Comparison of ENCODE assay signal across 14 cellular contexts in genomic region chr2:12928706-12929291, GRCh38.
A peak's percentile ranks its signal among the peaks of the same experiment; 100 is the strongest.
DNase-seq lines count a peak whose midpoint lies in the region; ATAC-seq, FAIRE-seq and TF ChIP-seq lines count a peak whose summit lies in the region.
"Had no signal": no experiment of that assay in that cellular context is flagged by ENCODE, and none has a peak within 500 bp of the region (broad histone marks: within the 10 kb centered on the region; RNA-seq: fewer than 3 reads in every experiment).

No MANE protein-coding gene starts in this region.

- H3K9me3 ChIP-seq in neural progenitor cell (ENCODE audit: low read depth): no peaks in the 10 kb centered on the region
- H3K9me3 ChIP-seq: lower lobe of right lung, stomach had no signal

- no peak overlapping the region for H3K27ac ChIP-seq in neural progenitor cell
- H3K27ac ChIP-seq: hepatocyte, lower lobe of right lung, stomach had no signal

- H3K4me3 ChIP-seq in bronchial epithelial cell (ENCODE audit: low read depth, low read length) (no peak overlapping the region), neural progenitor cell (no peak overlapping the region)
- H3K4me3 ChIP-seq: hepatocyte, lower lobe of right lung, stomach had no signal

- no peak for TF ChIP-seq CTCF in bronchial epithelial cell (IDR thresholded peaks at IDR 0.05; ENCODE audit: insufficient read depth, low read length, severe bottlenecking)
- no peak for TF ChIP-seq CTCF in neural progenitor cell (IDR thresholded peaks at IDR 0.05)

- no peak for FAIRE-seq in bronchial epithelial cell (lab: Jason Lieb, UNC)
- FAIRE-seq: endometrium had no signal

- H3F3A ChIP-seq in neural progenitor cell (ENCODE audit: low read depth): no peaks in the 10 kb centered on the region

- no peak overlapping the region for H3K4me3 Mint-ChIP-seq in neural progenitor cell
- H3K4me3 Mint-ChIP-seq: brain had no signal

- no peak overlapping the region for H2AFZ ChIP-seq in neural progenitor cell (replicated peaks)
- H2AFZ ChIP-seq: hepatocyte had no signal

- no peaks in the 10 kb centered on the region for H3K36me3 ChIP-seq in bronchial epithelial cell (ENCODE audit: control insufficient read depth, insufficient read depth, low read length)
- no peaks in the 10 kb centered on the region for H3K36me3 ChIP-seq in neural progenitor cell
- H3K36me3 ChIP-seq: lower lobe of right lung, stomach had no signal

- peaks cover 19% of the 10 kb centered on the region for H3K4me1 ChIP-seq in neural progenitor cell
- H3K4me1 ChIP-seq: lower lobe of right lung had no signal

- no peaks in the 10 kb centered on the region for H3K79me2 ChIP-seq in neural progenitor cell (ENCODE audit: low read depth)
- H3K79me2 ChIP-seq: hepatocyte had no signal

- no peak for ATAC-seq in GM19351 (IDR thresholded peaks at IDR 0.05; ENCODE audit: unreplicated experiment)
- ATAC-seq: lower lobe of right lung had no signal

- DNase-seq in ELR (ENCODE audit: low read depth) (peak; percentile 34), NCI-H748 (lab: John Stamatoyannopoulos, UW; ENCODE audit: unreplicated experiment) (peak; percentile 57), bronchial epithelial cell (ENCODE audit: low read depth) (peak; percentile 55), neural progenitor cell (ENCODE audit: low spot score) (peak; percentile 38), C1 segment of cervical spinal cord (lab: John Stamatoyannopoulos, UW) (no peak)
- DNase-seq in stimulated activated CD4-positive, alpha-beta T cell treated with anti-CD3 and anti-CD28 coated beads, Interleukin-4, amount 100 ng/mL, for 4 hours: no peak
- DNase-seq: activated gamma-delta T cell treated with Interleukin-2 at 50 U/mL for 16 hours, lower lobe of right lung, RPMI8226, stomach had no signal

- H3K9me3 Mint-ChIP-seq in neural progenitor cell: peaks cover 6% of the 10 kb centered on the region

- no peak overlapping the region for H3K27ac Mint-ChIP-seq in neural progenitor cell

- H3K27me3 ChIP-seq in bronchial epithelial cell (ENCODE audit: control insufficient read depth, insufficient read depth, low read length) (no peaks in the 10 kb centered on the region), neural progenitor cell (no peaks in the 10 kb centered on the region)
- H3K27me3 ChIP-seq: hepatocyte, stomach had no signal

- no peaks in the 10 kb centered on the region for H3K36me3 Mint-ChIP-seq in neural progenitor cell
- H3K36me3 Mint-ChIP-seq: brain had no signal

- no peak overlapping the region for H3K9ac ChIP-seq in neural progenitor cell

- H3K4me1 Mint-ChIP-seq in neural progenitor cell: peaks cover 26% of the 10 kb centered on the region

- H3K27me3 Mint-ChIP-seq in neural progenitor cell (ENCODE audit: insufficient read depth, low read depth): peaks cover 2% of the 10 kb centered on the region
- H3K27me3 Mint-ChIP-seq: brain had no signal

- H3K4me2 ChIP-seq in neural progenitor cell: peak overlapping the region; percentile 51
- H3K4me2 ChIP-seq: hepatocyte had no signal

- no peaks in the 10 kb centered on the region for H4K20me1 ChIP-seq in neural progenitor cell (ENCODE audit: low read depth)

Comparison
In these comparisons a context has a peak if more than half of its experiments do, and no peak if none do; other contexts are left out.
1. DNase-seq: peak in ELR (single experiment), NCI-H748 (single experiment), bronchial epithelial cell (single experiment) and neural progenitor cell (single experiment); none in stimulated activated CD4-positive, alpha-beta T cell treated with anti-CD3 and anti-CD28 coated beads, Interleukin-4, amount 100 ng/mL, for 4 hours (0 of 2) and C1 segment of cervical spinal cord (0 of 14).